Comparison of ENCODE assay signal across 13 cellular contexts in the genomic region with DNA sequence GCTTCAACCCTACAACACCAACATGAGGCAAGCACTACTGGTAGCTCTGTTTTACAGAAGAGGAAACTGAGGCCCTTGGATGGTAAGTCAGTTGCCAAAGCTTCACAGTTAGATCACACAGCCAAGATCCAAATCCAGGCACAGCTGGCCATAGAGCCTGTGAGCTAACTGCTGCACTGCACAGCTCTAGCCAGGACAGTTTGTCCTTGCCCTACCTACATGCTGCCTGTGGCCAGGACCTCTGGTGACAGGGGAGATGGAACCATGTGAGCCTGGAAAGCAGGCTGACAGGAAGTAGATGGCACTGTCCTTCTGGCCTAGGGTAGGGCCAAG.
A peak's percentile ranks its signal among the peaks of the same experiment; 100 is the strongest.
DNase-seq lines count a peak whose midpoint lies in the region; ATAC-seq, FAIRE-seq and TF ChIP-seq lines count a peak whose summit lies in the region.
"Had no signal": no experiment of that assay in that cellular context is flagged by ENCODE, and none has a peak within 500 bp of the region (broad histone marks: within the 10 kb centered on the region; RNA-seq: fewer than 3 reads in every experiment).

No MANE protein-coding gene starts in this region.

- no peak for TF ChIP-seq RAD21 in SK-N-SH (IDR thresholded peaks at IDR 0.05; ENCODE audit: low read length)

- H3K9me3 ChIP-seq in DND-41 (ENCODE audit: insufficient read depth, low read length, severe bottlenecking) (no peaks in the 10 kb centered on the region), SK-N-SH (no peaks in the 10 kb centered on the region)
- H3K9me3 ChIP-seq in naive thymus-derived CD4-positive, alpha-beta T cell (ENCODE audit: control insufficient read depth in 2 of 3, low read length in 3 of 3), result no peaks in the 10 kb centered on the region

- intact Hi-C loops in activated T-helper 2 cell treated with anti-CD3 and anti-CD28 coated beads, Interferon-gamma antibody, Interleukin-2, Interleukin-4, amounts not matched to agents 10 μg/mL and 5 μg/mL and 100 μg/mL, durations not matched to agents 14 hours and 24 hours and 36 hours (cut with micrococcal nuclease), result no loop called here
- intact Hi-C loops in naive thymus-derived CD4-positive, alpha-beta T cell (cut with micrococcal nuclease), result no loop called here

- H3K4me2 ChIP-seq in DND-41 (ENCODE audit: insufficient read depth, low read length), result no peak overlapping the region
- H3K4me2 ChIP-seq in SK-N-SH, result no peak overlapping the region

- DNase-seq in DND-41, result no peak
- no peak for DNase-seq in bronchial epithelial cell (ENCODE audit: low read depth)
- no peak for DNase-seq in activated T-helper 2 cell treated with anti-CD3 and anti-CD28 coated beads, Interferon-gamma antibody, Interleukin-2, Interleukin-4, amounts not matched to agents 10 μg/mL and 5 μg/mL and 100 μg/mL, durations not matched to agents 14 hours and 24 hours and 36 hours (ENCODE audit: low spot score)
- no peak for DNase-seq in SK-N-SH
- DNase-seq in naive thymus-derived CD4-positive, alpha-beta T cell, result no peak
- DNase-seq in DMS153 (lab: John Stamatoyannopoulos, UW), result no peak
- DNase-seq: ACHN; activated T-cell treated with anti-CD3 and anti-CD28 coated beads, Interleukin-2, amount 50 U/mL, for 1 hour; Kasumi-1; NCI-H446 treated with DMSO at 0.1 percent for 48 hours had no signal

- H2AFZ ChIP-seq in DND-41 (ENCODE audit: low read depth, low read length), result no peak overlapping the region
- H2AFZ ChIP-seq in SK-N-SH (ENCODE audit: low read depth), result no peak overlapping the region

- H4K20me1 ChIP-seq in DND-41 (ENCODE audit: insufficient read depth, low read length), result no peaks in the 10 kb centered on the region
- no peaks in the 10 kb centered on the region for H4K20me1 ChIP-seq in SK-N-SH (ENCODE audit: insufficient read depth)

- no peaks in the 10 kb centered on the region for H3K36me3 ChIP-seq in DND-41 (ENCODE audit: insufficient read depth, low read length)
- no peaks in the 10 kb centered on the region for H3K36me3 ChIP-seq in bronchial epithelial cell (ENCODE audit: control insufficient read depth, insufficient read depth, low read length)
- no peaks in the 10 kb centered on the region for H3K36me3 ChIP-seq in SK-N-SH (replicated peaks in 1 of 2; ENCODE audit: control insufficient read depth in 1 of 2, insufficient read depth in 2 of 2, low read length in 1 of 2)
- H3K36me3 ChIP-seq in naive thymus-derived CD4-positive, alpha-beta T cell (ENCODE audit: control insufficient read depth in 2 of 3, insufficient read depth in 3 of 3, low read length in 3 of 3), result no peaks in the 10 kb centered on the region

- H3K9me3 Mint-ChIP-seq in activated T-helper 2 cell treated with anti-CD3 and anti-CD28 coated beads, Interferon-gamma antibody, Interleukin-2, Interleukin-4, amounts not matched to agents 10 μg/mL and 5 μg/mL and 100 μg/mL, durations not matched to agents 14 hours and 24 hours and 36 hours, result no peaks in the 10 kb centered on the region
- peaks cover 0 to 1% (median 0%) of the 10 kb centered on the region in 11 donors for H3K9me3 Mint-ChIP-seq in naive thymus-derived CD4-positive, alpha-beta T cell

- no peaks in the 10 kb centered on the region for H3K27me3 Mint-ChIP-seq in activated T-helper 2 cell treated with anti-CD3 and anti-CD28 coated beads, Interferon-gamma antibody, Interleukin-2, Interleukin-4, amounts not matched to agents 10 μg/mL and 5 μg/mL and 100 μg/mL, durations not matched to agents 14 hours and 24 hours and 36 hours (ENCODE audit: low read depth)
- no peaks in the 10 kb centered on the region for H3K27me3 Mint-ChIP-seq in naive thymus-derived CD4-positive, alpha-beta T cell

- no peak overlapping the region for H3K9ac ChIP-seq in DND-41 (ENCODE audit: low read depth, low read length)
- no peak overlapping the region for H3K9ac ChIP-seq in SK-N-SH

- H3K27me3 ChIP-seq in DND-41 (ENCODE audit: insufficient read depth, low read length, poor library complexity), result no peaks in the 10 kb centered on the region
- no peaks in the 10 kb centered on the region for H3K27me3 ChIP-seq in bronchial epithelial cell (ENCODE audit: control insufficient read depth, insufficient read depth, low read length)
- H3K27me3 ChIP-seq in SK-N-SH (ENCODE audit: insufficient read depth), result no peaks in the 10 kb centered on the region; the same call in 1 of the 2 replicates
- H3K27me3 ChIP-seq in naive thymus-derived CD4-positive, alpha-beta T cell (ENCODE audit: control insufficient read depth in 2 of 2, insufficient read depth in 2 of 2, low read length in 2 of 2), result no peaks in the 10 kb centered on the region

- no peak overlapping the region for H3K27ac Mint-ChIP-seq in activated T-helper 2 cell treated with anti-CD3 and anti-CD28 coated beads, Interferon-gamma antibody, Interleukin-2, Interleukin-4, amounts not matched to agents 10 μg/mL and 5 μg/mL and 100 μg/mL, durations not matched to agents 14 hours and 24 hours and 36 hours
- peak overlapping the region in 2 of 9 donors; percentile 12 to 31 for H3K27ac Mint-ChIP-seq in naive thymus-derived CD4-positive, alpha-beta T cell

- H3K4me1 ChIP-seq in DND-41 (ENCODE audit: insufficient read depth, low read length) (no peaks in the 10 kb centered on the region), SK-N-SH (ENCODE audit: control insufficient read depth in 1 of 2, insufficient read depth in 2 of 2, low read depth in 1 of 2, low read length in 1 of 2) (peaks cover 0 to 20% of the 10 kb centered on the region in 2 experiments; a peak in 1 of 4 replicates)
- H3K4me1 ChIP-seq in naive thymus-derived CD4-positive, alpha-beta T cell (ENCODE audit: control insufficient read depth in 2 of 2, insufficient read depth in 2 of 2, low read length in 2 of 2), result peaks cover 0 to 21% of the 10 kb centered on the region in 2 donors

- H3K4me3 ChIP-seq in DND-41 (ENCODE audit: low read depth in 1 of 2, low read length in 2 of 2) (no peak overlapping the region), bronchial epithelial cell (ENCODE audit: low read depth, low read length) (no peak overlapping the region), SK-N-SH (ENCODE audit: low read depth in 2 of 2, low read length in 1 of 2) (no peak overlapping the region)
- H3K4me3 ChIP-seq in naive thymus-derived CD4-positive, alpha-beta T cell (ENCODE audit: low read length), result no peak overlapping the region

- peak; percentile 87 for FAIRE-seq in bronchial epithelial cell (lab: Jason Lieb, UNC)

- no peak overlapping the region for H3K4me3 Mint-ChIP-seq in activated T-helper 2 cell treated with anti-CD3 and anti-CD28 coated beads, Interferon-gamma antibody, Interleukin-2, Interleukin-4, amounts not matched to agents 10 μg/mL and 5 μg/mL and 100 μg/mL, durations not matched to agents 14 hours and 24 hours and 36 hours (ENCODE audit: low read depth)
- no peak overlapping the region for H3K4me3 Mint-ChIP-seq in naive thymus-derived CD4-positive, alpha-beta T cell

- no peaks in the 10 kb centered on the region for H3K9me2 ChIP-seq in SK-N-SH

- CTCF ChIA-PET in SK-N-SH (lab: Yijun Ruan, JAX), result interaction anchor here (0.9 to 1.2 kb wide), 2 partner anchors 10 to 13 kb away, joined by 3 read pairs; no protein-coding TSS in a partner anchor
- CTCF ChIA-PET in naive thymus-derived CD4-positive, alpha-beta T cell (lab: Charles Lee), result interaction anchor here (0.5 to 1.1 kb wide), 2 partner anchors 9 to 473 kb away, joined by 3 to 4 read pairs; no protein-coding TSS in a partner anchor

- no peaks in the 10 kb centered on the region for H3K36me3 Mint-ChIP-seq in activated T-helper 2 cell treated with anti-CD3 and anti-CD28 coated beads, Interferon-gamma antibody, Interleukin-2, Interleukin-4, amounts not matched to agents 10 μg/mL and 5 μg/mL and 100 μg/mL, durations not matched to agents 14 hours and 24 hours and 36 hours (ENCODE audit: low read depth)
- H3K36me3 Mint-ChIP-seq in naive thymus-derived CD4-positive, alpha-beta T cell, result peaks cover 0 to 6% (median 6%) of the 10 kb centered on the region in 5 donors

- H3K27ac ChIP-seq in DND-41 (ENCODE audit: low read length), result no peak overlapping the region
- no peak overlapping the region; a peak in 1 of 4 replicates for H3K27ac ChIP-seq in SK-N-SH (ENCODE audit: low read depth in 2 of 2, low read length in 1 of 2)
- H3K27ac ChIP-seq in naive thymus-derived CD4-positive, alpha-beta T cell (ENCODE audit: low read depth, low read length), result no peak overlapping the region
- H3K27ac ChIP-seq: RWPE1 had no signal

- peak; percentile 35; the same call in 1 of the 3 replicates for ATAC-seq in DND-41 (ENCODE audit: insufficient read depth, low read depth)
- ATAC-seq in GM21447 (IDR thresholded peaks at IDR 0.05; ENCODE audit: unreplicated experiment), result peak; percentile 29
- peak; percentile 25 for ATAC-seq in HG03064 (IDR thresholded peaks at IDR 0.05; ENCODE audit: low read depth, unreplicated experiment)
- no peak for ATAC-seq in naive thymus-derived CD4-positive, alpha-beta T cell

- H3K4me1 Mint-ChIP-seq in activated T-helper 2 cell treated with anti-CD3 and anti-CD28 coated beads, Interferon-gamma antibody, Interleukin-2, Interleukin-4, amounts not matched to agents 10 μg/mL and 5 μg/mL and 100 μg/mL, durations not matched to agents 14 hours and 24 hours and 36 hours (ENCODE audit: low read depth), result peaks cover 19% of the 10 kb centered on the region
- peaks cover 9 to 38% (median 24%) of the 10 kb centered on the region in 7 donors for H3K4me1 Mint-ChIP-seq in naive thymus-derived CD4-positive, alpha-beta T cell

- no peaks in the 10 kb centered on the region for H3K79me2 ChIP-seq in DND-41 (ENCODE audit: insufficient read depth, low read length)
- H3K79me2 ChIP-seq in SK-N-SH (ENCODE audit: insufficient read depth), result no peaks in the 10 kb centered on the region

- POLR2A ChIA-PET in SK-N-SH (lab: Yijun Ruan, JAX), result no interaction called here
- POLR2A ChIA-PET in naive thymus-derived CD4-positive, alpha-beta T cell (lab: Charles Lee), result interaction anchor here (0.7 to 2.1 kb wide), 3 partner anchors 10 to 27 kb away, joined by 3 to 10 read pairs (median 4); no protein-coding TSS in a partner anchor

- no peak for TF ChIP-seq EP300 in SK-N-SH (IDR thresholded peaks at IDR 0.05; ENCODE audit: borderline replicate concordance in 1 of 2, low read depth in 1 of 2, low read length in 1 of 2)

- no peaks in the 10 kb centered on the region for H3F3A ChIP-seq in SK-N-SH (replicated peaks; ENCODE audit: insufficient read depth)

- no peak for TF ChIP-seq CTCF in DND-41 (IDR thresholded peaks at IDR 0.05; ENCODE audit: borderline replicate concordance, extremely low read depth, low read length, poor library complexity, severe bottlenecking)
- TF ChIP-seq CTCF in bronchial epithelial cell (IDR thresholded peaks at IDR 0.05; ENCODE audit: insufficient read depth, low read length, severe bottlenecking), result no peak
- no peak for TF ChIP-seq CTCF in SK-N-SH (IDR thresholded peaks at IDR 0.05)

TF ChIP-seq in SK-N-SH, 30 proteins besides CTCF, POLR2A, EP300 and RAD21:
- TF ChIP-seq RCOR1 (IDR thresholded peaks at IDR 0.05; ENCODE audit: low read length), result no peak
